ENCODE assay signal across 2 cellular contexts in the genomic region with DNA sequence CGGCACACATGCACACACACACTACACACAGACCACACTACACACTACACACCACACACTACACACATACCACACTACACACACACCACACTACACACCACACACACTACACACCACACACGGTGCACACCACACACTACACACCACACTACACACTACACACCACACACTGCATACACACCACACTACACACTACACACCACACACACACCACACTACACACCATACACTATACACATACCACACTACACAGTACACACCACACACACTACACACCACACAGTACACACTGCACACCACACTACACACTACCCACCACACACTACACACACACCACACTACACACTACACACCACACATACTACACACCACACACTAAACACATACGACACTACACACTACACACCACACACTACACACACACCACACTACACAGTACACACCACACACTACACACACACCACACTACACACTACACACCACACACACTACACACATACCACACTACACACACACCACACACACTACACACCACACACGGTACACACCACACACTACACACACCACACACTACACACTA.
TF ChIP-seq lines count a peak whose summit lies in the region.

No MANE protein-coding gene starts in this region.

TF ChIP-seq in K562, 482 proteins besides CTCF, POLR2A, EP300 and RAD21:
- TF ChIP-seq CBFB (CRISPR knock-in tag; IDR thresholded peaks at IDR 0.05), result 0 out of 2 replicates have a peak, but pooled peaks have one; percentile 45

TF ChIP-seq in HepG2, 621 proteins besides CTCF, POLR2A, EP300 and RAD21:
- TF ChIP-seq, protein P1, sequence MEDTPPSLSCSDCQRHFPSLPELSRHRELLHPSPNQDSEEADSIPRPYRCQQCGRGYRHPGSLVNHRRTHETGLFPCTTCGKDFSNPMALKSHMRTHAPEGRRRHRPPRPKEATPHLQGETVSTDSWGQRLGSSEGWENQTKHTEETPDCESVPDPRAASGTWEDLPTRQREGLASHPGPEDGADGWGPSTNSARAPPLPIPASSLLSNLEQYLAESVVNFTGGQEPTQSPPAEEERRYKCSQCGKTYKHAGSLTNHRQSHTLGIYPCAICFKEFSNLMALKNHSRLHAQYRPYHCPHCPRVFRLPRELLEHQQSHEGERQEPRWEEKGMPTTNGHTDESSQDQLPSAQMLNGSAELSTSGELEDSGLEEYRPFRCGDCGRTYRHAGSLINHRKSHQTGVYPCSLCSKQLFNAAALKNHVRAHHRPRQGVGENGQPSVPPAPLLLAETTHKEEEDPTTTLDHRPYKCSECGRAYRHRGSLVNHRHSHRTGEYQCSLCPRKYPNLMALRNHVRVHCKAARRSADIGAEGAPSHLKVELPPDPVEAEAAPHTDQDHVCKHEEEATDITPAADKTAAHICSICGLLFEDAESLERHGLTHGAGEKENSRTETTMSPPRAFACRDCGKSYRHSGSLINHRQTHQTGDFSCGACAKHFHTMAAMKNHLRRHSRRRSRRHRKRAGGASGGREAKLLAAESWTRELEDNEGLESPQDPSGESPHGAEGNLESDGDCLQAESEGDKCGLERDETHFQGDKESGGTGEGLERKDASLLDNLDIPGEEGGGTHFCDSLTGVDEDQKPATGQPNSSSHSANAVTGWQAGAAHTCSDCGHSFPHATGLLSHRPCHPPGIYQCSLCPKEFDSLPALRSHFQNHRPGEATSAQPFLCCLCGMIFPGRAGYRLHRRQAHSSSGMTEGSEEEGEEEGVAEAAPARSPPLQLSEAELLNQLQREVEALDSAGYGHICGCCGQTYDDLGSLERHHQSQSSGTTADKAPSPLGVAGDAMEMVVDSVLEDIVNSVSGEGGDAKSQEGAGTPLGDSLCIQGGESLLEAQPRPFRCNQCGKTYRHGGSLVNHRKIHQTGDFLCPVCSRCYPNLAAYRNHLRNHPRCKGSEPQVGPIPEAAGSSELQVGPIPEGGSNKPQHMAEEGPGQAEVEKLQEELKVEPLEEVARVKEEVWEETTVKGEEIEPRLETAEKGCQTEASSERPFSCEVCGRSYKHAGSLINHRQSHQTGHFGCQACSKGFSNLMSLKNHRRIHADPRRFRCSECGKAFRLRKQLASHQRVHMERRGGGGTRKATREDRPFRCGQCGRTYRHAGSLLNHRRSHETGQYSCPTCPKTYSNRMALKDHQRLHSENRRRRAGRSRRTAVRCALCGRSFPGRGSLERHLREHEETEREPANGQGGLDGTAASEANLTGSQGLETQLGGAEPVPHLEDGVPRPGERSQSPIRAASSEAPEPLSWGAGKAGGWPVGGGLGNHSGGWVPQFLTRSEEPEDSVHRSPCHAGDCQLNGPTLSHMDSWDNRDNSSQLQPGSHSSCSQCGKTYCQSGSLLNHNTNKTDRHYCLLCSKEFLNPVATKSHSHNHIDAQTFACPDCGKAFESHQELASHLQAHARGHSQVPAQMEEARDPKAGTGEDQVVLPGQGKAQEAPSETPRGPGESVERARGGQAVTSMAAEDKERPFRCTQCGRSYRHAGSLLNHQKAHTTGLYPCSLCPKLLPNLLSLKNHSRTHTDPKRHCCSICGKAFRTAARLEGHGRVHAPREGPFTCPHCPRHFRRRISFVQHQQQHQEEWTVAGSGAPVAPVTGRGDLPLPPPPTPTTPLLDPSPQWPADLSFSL (CRISPR knock-in tag; IDR thresholded peaks at IDR 0.05), result peak; percentile 93
